Comparison of ENCODE assay signal across 21 cellular contexts in the genomic region with DNA sequence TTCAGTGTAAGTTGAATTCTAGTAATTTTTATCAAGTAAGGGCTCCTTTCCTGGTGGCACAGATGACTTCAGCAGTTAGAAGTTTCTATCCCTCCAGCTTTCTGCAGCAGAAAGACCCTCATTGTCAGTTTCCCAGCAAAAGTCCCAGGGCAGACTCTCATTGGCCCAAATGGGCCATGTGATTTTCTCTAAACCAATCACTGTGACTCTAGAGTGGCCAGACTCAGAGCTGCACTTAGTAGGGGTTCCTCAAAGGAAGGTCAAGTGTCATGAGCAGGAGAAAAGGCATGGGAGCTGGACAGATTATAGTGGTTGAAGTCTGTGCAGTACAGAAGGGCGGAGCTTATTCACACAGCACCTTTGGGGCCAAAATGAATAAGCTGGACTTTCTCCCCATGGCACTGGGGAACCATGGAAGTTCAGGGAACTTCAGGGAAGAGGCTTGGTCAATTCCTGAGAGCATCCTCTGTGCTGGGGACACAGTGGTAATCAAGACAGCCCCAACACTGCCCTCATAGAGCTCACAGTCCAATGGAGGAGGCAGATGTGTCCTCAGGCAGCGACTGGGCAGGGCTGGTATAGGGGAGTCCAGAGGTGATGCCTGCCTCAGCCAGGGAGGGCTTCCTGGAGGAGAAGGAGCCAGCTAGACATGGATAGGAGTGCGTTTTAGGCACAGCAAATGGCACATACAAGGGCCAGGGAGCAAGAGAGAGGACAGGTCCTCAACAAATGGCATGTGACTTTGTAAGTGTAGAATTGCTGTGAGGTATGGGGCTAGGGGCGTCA. TPM values are rescaled to one million over a fixed set of nuclear protein-coding genes. Genes with fewer than 3 reads are reported as not detected.
"Had no signal": no experiment of that assay in that cellular context is flagged by ENCODE, and none has a peak within 500 bp of the region (broad histone marks: within the 10 kb centered on the region; RNA-seq: fewer than 3 reads in every experiment).

No MANE protein-coding gene starts in this region.

- H3K27me3 ChIP-seq: body of pancreas, ovary, transverse colon had no signal

- H3K9me3 ChIP-seq: body of pancreas, ovary, transverse colon had no signal

- FAIRE-seq: TTC549 had no signal

- ATAC-seq: activated CD8-positive, alpha-beta T cell treated with anti-CD3 and anti-CD28 coated beads, Interleukin-2, amount 10 ng/mL, durations not matched to agents 7 days and 5 days; activated T-cell treated with anti-CD3 and anti-CD28 coated beads, Interleukin-2, amount 50 U/mL, for 72 hours; body of pancreas had no signal

- H3K4me1 ChIP-seq: body of pancreas, transverse colon had no signal

- H3K4me1 Mint-ChIP-seq: activated B cell treated with CpG ODN at 0.5 μM for 24 hours; activated naive CD8-positive, alpha-beta T cell treated with anti-CD3 and anti-CD28 coated beads for 36 hours; immature natural killer cell had no signal

- H3K27me3 Mint-ChIP-seq: activated B cell treated with CpG ODN at 0.5 μM for 24 hours; activated naive CD8-positive, alpha-beta T cell treated with anti-CD3 and anti-CD28 coated beads for 36 hours; stimulated activated memory B cell treated with anti-CD40 and anti-IgM and Interleukin-4, amounts not matched to agents 10 μg/mL and 1 μg/mL and 100 μg/mL, for 72 hours had no signal

- H3K36me3 ChIP-seq: ovary, transverse colon had no signal

- H3K27ac Mint-ChIP-seq: activated B cell treated with CpG ODN at 0.5 μM for 24 hours; activated CD8-positive, alpha-beta T cell treated with anti-CD3 and anti-CD28 coated beads, Interleukin-2, amount 10 ng/mL, durations not matched to agents 7 days and 5 days; activated naive CD8-positive, alpha-beta T cell treated with anti-CD3 and anti-CD28 coated beads for 36 hours; activated T-cell treated with anti-CD3 and anti-CD28 coated beads, Interleukin-2, amount 50 U/mL, for 72 hours; stimulated activated memory B cell treated with anti-CD40 and anti-IgM and Interleukin-4, amounts not matched to agents 10 μg/mL and 1 μg/mL and 100 μg/mL, for 72 hours had no signal

- H3K4me3 ChIP-seq: body of pancreas, ovary, transverse colon had no signal

- H3K27ac ChIP-seq: body of pancreas, ovary, transverse colon had no signal

- H3K4me3 Mint-ChIP-seq: activated B cell treated with CpG ODN at 0.5 μM for 24 hours; activated CD8-positive, alpha-beta T cell treated with anti-CD3 and anti-CD28 coated beads, Interleukin-2, amount 10 ng/mL, durations not matched to agents 7 days and 5 days; activated naive CD8-positive, alpha-beta T cell treated with anti-CD3 and anti-CD28 coated beads for 36 hours; activated T-cell treated with anti-CD3 and anti-CD28 coated beads, Interleukin-2, amount 50 U/mL, for 72 hours; immature natural killer cell; stimulated activated memory B cell treated with anti-CD40 and anti-IgM and Interleukin-4, amounts not matched to agents 10 μg/mL and 1 μg/mL and 100 μg/mL, for 72 hours had no signal

- DNase-seq: activated B cell treated with CpG ODN at 0.5 μM for 24 hours; activated CD4-positive, alpha-beta T cell treated with anti-CD3 and anti-CD28 coated beads for 48 hours; activated CD8-positive, alpha-beta memory T cell treated with anti-CD3 and anti-CD28 coated beads, Interleukin-2, amount 50 U/mL, for 48 hours; activated CD8-positive, alpha-beta T cell treated with anti-CD3 and anti-CD28 coated beads, Interleukin-2, amount 10 ng/mL, durations not matched to agents 7 days and 5 days; activated gamma-delta T cell; activated naive CD8-positive, alpha-beta T cell treated with anti-CD3 and anti-CD28 coated beads for 36 hours; activated T-cell treated with anti-CD3 and anti-CD28 coated beads, Interleukin-2, amount 50 U/mL, for 72 hours; amygdala; body of pancreas; cortex of kidney; effector CD4-positive, alpha-beta T cell; foreskin melanocyte; head of caudate nucleus; immature natural killer cell; midbrain; ovary; T-helper 2 cell; transverse colon had no signal

- H3K9me3 Mint-ChIP-seq: activated B cell treated with CpG ODN at 0.5 μM for 24 hours; activated naive CD8-positive, alpha-beta T cell treated with anti-CD3 and anti-CD28 coated beads for 36 hours; immature natural killer cell had no signal

RNA-seq across cellular contexts. Expression of a gene that starts 18.3 kb away (rescaled TPM):
- total RNA-seq: activated B cell treated with CpG ODN at 0.5 μM for 24 hours; activated CD8-positive, alpha-beta T cell treated with anti-CD3 and anti-CD28 coated beads, Interleukin-2, amount 10 ng/mL, durations not matched to agents 7 days and 5 days; activated naive CD8-positive, alpha-beta T cell treated with anti-CD3 and anti-CD28 coated beads for 36 hours; activated T-cell treated with anti-CD3 and anti-CD28 coated beads, Interleukin-2, amount 50 U/mL, for 72 hours; body of pancreas; subcutaneous adipose tissue had no signal
- polyA plus RNA-seq: immature natural killer cell had no signal

RNA-seq across cellular contexts. Expression of a gene that starts 36.2 kb away (rescaled TPM):
- total RNA-seq: activated B cell treated with CpG ODN at 0.5 μM for 24 hours; activated CD8-positive, alpha-beta T cell treated with anti-CD3 and anti-CD28 coated beads, Interleukin-2, amount 10 ng/mL, durations not matched to agents 7 days and 5 days; activated naive CD8-positive, alpha-beta T cell treated with anti-CD3 and anti-CD28 coated beads for 36 hours; subcutaneous adipose tissue; transverse colon had no signal
- polyA plus RNA-seq: immature natural killer cell had no signal

RNA-seq across cellular contexts. Expression of a gene that starts 59.1 kb away (rescaled TPM):
- total RNA-seq: activated B cell treated with CpG ODN at 0.5 μM for 24 hours; activated CD8-positive, alpha-beta T cell treated with anti-CD3 and anti-CD28 coated beads, Interleukin-2, amount 10 ng/mL, durations not matched to agents 7 days and 5 days; activated naive CD8-positive, alpha-beta T cell treated with anti-CD3 and anti-CD28 coated beads for 36 hours; activated T-cell treated with anti-CD3 and anti-CD28 coated beads, Interleukin-2, amount 50 U/mL, for 72 hours had no signal
- polyA plus RNA-seq: immature natural killer cell had no signal
